8 cellular contexts compared by ENCODE assay signal in genomic region chr2:201072201-201072530, GRCh38. TPM values are rescaled to one million over a fixed set of nuclear protein-coding genes. Genes with fewer than 3 reads are reported as not detected.
DNase-seq lines count a peak whose midpoint lies in the region; ATAC-seq and TF ChIP-seq lines count a peak whose summit lies in the region.

No MANE protein-coding gene starts in this region.

- H3K36me3 ChIP-seq in GM23338 (ENCODE audit: insufficient read depth) = no peaks in the 10 kb centered on the region
- no peaks in the 10 kb centered on the region for H3K36me3 ChIP-seq in suprapubic skin

- POLR2A ChIA-PET in AG04450 (lab: Yijun Ruan, JAX) = no interaction called here
- POLR2A ChIA-PET in activated B cell treated with CpG ODN at 0.5 μM for 24 hours (lab: Charles Lee) = interaction anchor here (0.5 to 3.2 kb wide), 5 partner anchors 10 to 183 kb away, joined by 3 to 46 read pairs (median 6); partner anchors contain the start of genes CFLAR, NIF3L1 and PPIL3

- H3K9me3 Mint-ChIP-seq in GM23338 (no peaks in the 10 kb centered on the region; the same call in 2 of the 3 replicates), activated B cell treated with CpG ODN at 0.5 μM for 24 hours (no peaks in the 10 kb centered on the region)

- H3K4me1 ChIP-seq in GM23338 (ENCODE audit: insufficient read depth) = peaks cover 4% of the 10 kb centered on the region; the same call in 1 of the 2 replicates
- peaks cover 51% of the 10 kb centered on the region for H3K4me1 ChIP-seq in suprapubic skin

- H3K9me3 ChIP-seq in AG04450 (ENCODE audit: control insufficient read depth, insufficient read depth, low read length) (no peaks in the 10 kb centered on the region; the same call in 1 of the 2 replicates), iPS-18c (ENCODE audit: control insufficient read depth, insufficient read depth, low read length) (no peaks in the 10 kb centered on the region), suprapubic skin (no peaks in the 10 kb centered on the region)

- H3K4me3 Mint-ChIP-seq in GM23338 (peak overlapping the region; percentile 95), activated B cell treated with CpG ODN at 0.5 μM for 24 hours (peak overlapping the region; percentile 98)

- H3K27ac Mint-ChIP-seq in GM23338 (peak overlapping the region; percentile 98), activated B cell treated with CpG ODN at 0.5 μM for 24 hours (peak overlapping the region; percentile 96)

- CTCF ChIA-PET in AG04450 (lab: Charles Lee) (interaction anchor here (0.6 to 1.4 kb wide), 2 partner anchors 86 to 160 kb away, joined by 3 to 7 read pairs; no protein-coding TSS in a partner anchor), activated B cell treated with CpG ODN at 0.5 μM for 24 hours (lab: Charles Lee) (interaction anchor here (0.6 to 1.1 kb wide), 2 partner anchors 42 to 160 kb away, joined by 3 to 4 read pairs; no protein-coding TSS in a partner anchor)

- no peaks in the 10 kb centered on the region for H4K20me1 ChIP-seq in GM23338 (replicated peaks; ENCODE audit: insufficient read depth)

- no peak for TF ChIP-seq CTCF in AG04450 (IDR thresholded peaks at IDR 0.05; ENCODE audit: low read depth, low read length)
- TF ChIP-seq CTCF in GM23338 (conservative IDR thresholded peaks at IDR 0.05; ENCODE audit: low read depth in 2 of 2) = no peak
- TF ChIP-seq CTCF in activated B cell treated with CpG ODN at 0.5 μM for 24 hours (IDR thresholded peaks at IDR 0.05) = no peak
- no peak for TF ChIP-seq CTCF in suprapubic skin (IDR thresholded peaks at IDR 0.05)

- H3K27me3 ChIP-seq in AG04450 (ENCODE audit: control insufficient read depth, insufficient read depth, low read length) = no peaks in the 10 kb centered on the region
- no peaks in the 10 kb centered on the region for H3K27me3 ChIP-seq in GM23338 (ENCODE audit: insufficient read depth)
- H3K27me3 ChIP-seq in suprapubic skin = no peaks in the 10 kb centered on the region

- DNase-seq in AG04450 (ENCODE audit: low read depth, low spot score) (no peak), GM23338 (ENCODE audit: low spot score) (no peak), activated B cell treated with CpG ODN at 0.5 μM for 24 hours (no peak), suprapubic skin (ENCODE audit: low spot score in 2 of 2) (no peak), NCI-H1436 treated with DMSO at 0.1 percent for 48 hours (lab: John Stamatoyannopoulos, UW) (no peak)
- DNase-seq in central memory CD4-positive, alpha-beta T cell = no peak

- 4% methylated on average over 5 of the region's 5 CpGs for WGBS in suprapubic skin

- H3F3A ChIP-seq in GM23338 (replicated peaks; ENCODE audit: low read depth) = no peaks in the 10 kb centered on the region

- no peaks in the 10 kb centered on the region for H3K27me3 Mint-ChIP-seq in GM23338 (ENCODE audit: insufficient read depth, low read depth, poor library complexity)
- H3K27me3 Mint-ChIP-seq in activated B cell treated with CpG ODN at 0.5 μM for 24 hours = no peaks in the 10 kb centered on the region

- H3K4me1 Mint-ChIP-seq in GM23338 (peaks cover 17% of the 10 kb centered on the region; the same call in 2 of the 3 replicates), activated B cell treated with CpG ODN at 0.5 μM for 24 hours (peaks cover 47% of the 10 kb centered on the region)

- peak overlapping the region; percentile 96 for H2AFZ ChIP-seq in GM23338

- ATAC-seq in GM23338 (no peak; the same call in 2 of the 3 replicates), activated B cell treated with CpG ODN at 0.5 μM for 24 hours (ENCODE audit: low read depth) (no peak), HG03159 (IDR thresholded peaks at IDR 0.05; ENCODE audit: unreplicated experiment) (no peak)

- no peaks in the 10 kb centered on the region for H3K36me3 Mint-ChIP-seq in GM23338 (ENCODE audit: low read depth)
- H3K36me3 Mint-ChIP-seq in activated B cell treated with CpG ODN at 0.5 μM for 24 hours (ENCODE audit: low read depth) = peaks cover 15% of the 10 kb centered on the region

- no peaks in the 10 kb centered on the region for H3K9me2 ChIP-seq in GM23338 (ENCODE audit: insufficient read depth)

- no peak for TF ChIP-seq POLR2A in suprapubic skin (IDR thresholded peaks at IDR 0.05)

- peak overlapping the region; percentile 83 for H3K4me2 ChIP-seq in GM23338

- H3K4me3 ChIP-seq in AG04450 (ENCODE audit: low read depth, low read length) (peak overlapping the region; percentile 99), GM23338 (peak overlapping the region; percentile 69), iPS-18c (ENCODE audit: insufficient read depth, low read depth, low read length) (peak overlapping the region; percentile 62), suprapubic skin (peak overlapping the region; percentile 99)

- H3K27ac ChIP-seq in AG04450 (ENCODE audit: low read depth, low read length) (no peak overlapping the region), GM23338 (ENCODE audit: low read depth) (peak overlapping the region; percentile 90), suprapubic skin (peak overlapping the region; percentile 93)

- no peak for TF ChIP-seq EP300 in suprapubic skin (IDR thresholded peaks at IDR 0.05)

- H3K79me2 ChIP-seq in GM23338 (replicated peaks; ENCODE audit: insufficient read depth) = peaks cover 46% of the 10 kb centered on the region

- intact Hi-C loops in activated B cell treated with CpG ODN at 0.5 μM for 24 hours (cut with micrococcal nuclease) = loop anchor here (5.0 to 10.0 kb wide), 3 partner anchors 570 to 1195 kb away; partner anchors contain the start of genes MAIP1, NOP58, TMEM237 and TYW5

TF ChIP-seq in GM23338, 12 proteins besides CTCF, POLR2A, EP300 and RAD21 (continues in another document):
- TF ChIP-seq EZH2 (IDR thresholded peaks at IDR 0.05; ENCODE audit: low read depth, unreplicated experiment) = no peak
- no peak for TF ChIP-seq ZNF114 (CRISPR knock-in tag; IDR thresholded peaks at IDR 0.05)
- no peak for TF ChIP-seq ETS1 (IDR thresholded peaks at IDR 0.05)
- no peak for TF ChIP-seq ZNF331 (CRISPR knock-in tag; IDR thresholded peaks at IDR 0.05; ENCODE audit: low read depth)
- no peak for TF ChIP-seq NANOG (IDR thresholded peaks at IDR 0.05; ENCODE audit: borderline replicate concordance)
- TF ChIP-seq STAT1 (IDR thresholded peaks at IDR 0.05; ENCODE audit: unreplicated experiment) = no peak

RNA-seq across cellular contexts. Expression of gene NDUFB3, which starts 0.4 kb away (rescaled TPM):
- polyA plus RNA-seq in AG04450 (2011; rRNA removed) = 90.9 and 121 TPM in 2 replicates
- polyA minus RNA-seq in AG04450 (2011; rRNA and poly(A)+ RNA removed) = 12.4 and 18.2 TPM in 2 replicates
- 34.3 and 35.6 TPM in 2 replicates for total RNA-seq in GM23338 (2014; rRNA removed; shearing (Covaris generic))
- 199 and 230 TPM in 2 replicates for polyA plus RNA-seq in GM23338 (2016; fragmentation: Nextera tagmentation; extraction: Ambion mirVana)
- 85.4 and 94.2 TPM in 2 replicates for total RNA-seq in activated B cell treated with CpG ODN at 0.5 μM for 24 hours
- 10 to 100 TPM; 35.2 to 42.7 (median 37.5) TPM for total RNA-seq in suprapubic skin

RNA-seq across cellular contexts. Expression of gene HYCC2, which starts 0.7 kb away (rescaled TPM):
- polyA plus RNA-seq in AG04450 (2011; rRNA removed) (4.5 and 6.1 TPM in 2 replicates), GM23338 (2016; fragmentation: Nextera tagmentation; extraction: Ambion mirVana) (2.2 and 2.4 TPM in 2 replicates)
- 9.2 and 15.1 TPM in 2 replicates for polyA minus RNA-seq in AG04450 (2011; rRNA and poly(A)+ RNA removed)
- 4.8 and 5.5 TPM in 2 replicates for total RNA-seq in GM23338 (2014; rRNA removed; shearing (Covaris generic))
- total RNA-seq in activated B cell treated with CpG ODN at 0.5 μM for 24 hours (32.0 and 39.6 TPM in 2 replicates), suprapubic skin (10 to 100 TPM; 11.6 to 26.8 (median 12.7) TPM)

RNA-seq across cellular contexts. Expression of gene CFLAR, which starts 43.8 kb away (rescaled TPM):
- polyA plus RNA-seq in AG04450 (2011; rRNA removed) (32.7 and 36.3 TPM in 2 replicates), GM23338 (2016; fragmentation: Nextera tagmentation; extraction: Ambion mirVana) (10.0 and 10.1 TPM in 2 replicates)
- polyA minus RNA-seq in AG04450 (2011; rRNA and poly(A)+ RNA removed) = 69.2 and 71.5 TPM in 2 replicates
- 15.1 and 16.2 TPM in 2 replicates for total RNA-seq in GM23338 (2014; rRNA removed; shearing (Covaris generic))
- total RNA-seq in activated B cell treated with CpG ODN at 0.5 μM for 24 hours (274 and 320 TPM in 2 replicates), suprapubic skin (100 to 1,000 TPM; 116 to 250 (median 147) TPM)
